20 cellular contexts compared by ENCODE assay signal in genomic region chr16:72173997-72174396, GRCh38. TPM values are rescaled to one million over a fixed set of nuclear protein-coding genes. Genes with fewer than 3 reads are reported as not detected.
"Had no signal": no experiment of that assay in that cellular context is flagged by ENCODE, and none has a peak within 500 bp of the region (broad histone marks: within the 10 kb centered on the region; RNA-seq: fewer than 3 reads in every experiment).

No MANE protein-coding gene starts in this region.

- H3K4me3 Mint-ChIP-seq: activated CD8-positive, alpha-beta T cell treated with anti-CD3 and anti-CD28 coated beads for 36 hours; activated naive CD8-positive, alpha-beta T cell; T-cell; WTC11 had no signal

- ATAC-seq: activated CD8-positive, alpha-beta T cell treated with anti-CD3 and anti-CD28 coated beads for 36 hours; body of pancreas; T-cell; WTC11 had no signal

- H3K27ac ChIP-seq: body of pancreas, colonic mucosa, left lung, sigmoid colon, tibial artery had no signal

- H3K27ac Mint-ChIP-seq: activated CD8-positive, alpha-beta T cell treated with anti-CD3 and anti-CD28 coated beads for 36 hours; activated naive CD8-positive, alpha-beta T cell; T-cell; WTC11 had no signal

- DNase-seq: activated CD4-positive, alpha-beta T cell treated with anti-CD3 and anti-CD28 coated beads for 48 hours; activated CD8-positive, alpha-beta T cell treated with anti-CD3 and anti-CD28 coated beads for 36 hours; body of pancreas; central memory CD4-positive, alpha-beta T cell; colonic mucosa; erythroblast; foreskin melanocyte; left lung; occipital lobe; posterior cingulate gyrus; sigmoid colon; stimulated activated CD4-positive, alpha-beta T cell treated with anti-CD3 and anti-CD28 coated beads, Interleukin-4, amount 100 ng/mL, for 4 hours; stimulated activated naive CD4-positive, alpha-beta T cell treated with Interleukin-2 at 50 U/mL for 16 hours; substantia nigra; T-cell; tibial artery had no signal

- H3K9me3 ChIP-seq: body of pancreas, colonic mucosa, left lung, tibial artery had no signal

- H3K27me3 Mint-ChIP-seq: activated CD8-positive, alpha-beta T cell treated with anti-CD3 and anti-CD28 coated beads for 36 hours; activated naive CD8-positive, alpha-beta T cell had no signal

- H3K4me3 ChIP-seq: body of pancreas, colonic mucosa, left lung, sigmoid colon, tibial artery had no signal

- H3K36me3 ChIP-seq: colonic mucosa, left lung, sigmoid colon, tibial artery had no signal

- H3K4me1 ChIP-seq: body of pancreas, colonic mucosa, sigmoid colon, tibial artery had no signal

- H3K4me1 Mint-ChIP-seq: T-cell had no signal

- H3K27me3 ChIP-seq: body of pancreas, colonic mucosa, left lung, sigmoid colon, tibial artery had no signal

- H3K36me3 Mint-ChIP-seq: T-cell, WTC11 had no signal

RNA-seq across cellular contexts. Expression of gene PMFBP1, which starts 2.0 kb away (rescaled TPM):
- total RNA-seq: kidney epithelial cell, myocyte had no signal
